In the genomic region with DNA sequence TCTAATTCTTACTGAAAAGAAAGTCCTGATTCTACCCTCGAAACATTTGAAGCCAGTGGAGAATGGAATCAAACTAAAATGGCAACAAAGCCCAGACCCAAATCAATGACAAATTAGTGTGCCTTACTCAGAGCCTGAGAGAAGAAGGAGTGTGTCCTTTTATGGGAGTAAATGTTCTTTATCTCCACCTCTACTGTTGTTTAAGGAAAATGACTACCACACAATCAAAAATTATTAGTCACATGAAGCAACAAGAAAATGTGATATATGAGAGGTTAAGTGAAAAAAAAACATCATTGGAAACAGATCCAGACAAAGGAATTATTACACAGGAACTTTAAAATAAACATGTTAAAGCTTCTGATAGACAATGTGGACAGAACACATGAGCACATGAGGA, we compare ENCODE assay signal across 9 cellular contexts. TPM values are rescaled to one million over a fixed set of nuclear protein-coding genes. Genes with fewer than 3 reads are reported as not detected.
"Had no signal": no experiment of that assay in that cellular context is flagged by ENCODE, and none has a peak within 500 bp of the region (broad histone marks: within the 10 kb centered on the region; RNA-seq: fewer than 3 reads in every experiment).

No MANE protein-coding gene starts in this region.

- FAIRE-seq: G401.6, GM12878, GM12891, GM12892, GM18507, GM19239 had no signal

- H3K4me3 ChIP-seq: GM12878 had no signal

- DNase-seq: GDM1, GF-D8 had no signal

- ATAC-seq: GM12878 had no signal

RNA-seq across cellular contexts. Expression of a gene that starts 49.7 kb away (rescaled TPM):
- total RNA-seq: G401, GM12878 had no signal
- polyA plus RNA-seq: GM12878 had no signal
